In genomic region chr9:110389148-110389783, GRCh38 we compare ENCODE assay signal across 2 cellular contexts.
TF ChIP-seq lines count a peak whose summit lies in the region.

No MANE protein-coding gene starts in this region.

TF ChIP-seq in liver, 16 proteins besides CTCF, POLR2A, EP300 and RAD21 (continued from another document):
- no peak for TF ChIP-seq ZBTB33 (IDR thresholded peaks at IDR 0.05)
- TF ChIP-seq EGR1 (IDR thresholded peaks at IDR 0.05; ENCODE audit: low read depth in 2 of 2) = no peak
- peak; percentile 17 for TF ChIP-seq MAX (IDR thresholded peaks at IDR 0.05)
- TF ChIP-seq HNF4G (IDR thresholded peaks at IDR 0.05) = no peak
- peak; percentile 56 for TF ChIP-seq YY1 (IDR thresholded peaks at IDR 0.05)
- peak; percentile 11 to 42 for TF ChIP-seq RXRA (IDR thresholded peaks at IDR 0.05)
- TF ChIP-seq NR2F2 (IDR thresholded peaks at IDR 0.05) = no peak

TF ChIP-seq in HepG2, 621 proteins besides CTCF, POLR2A, EP300 and RAD21 (continued from another document):
- no peak for TF ChIP-seq ZNF558 (CRISPR knock-in tag; IDR thresholded peaks at IDR 0.05; ENCODE audit: borderline replicate concordance)
- TF ChIP-seq ADNP (CRISPR knock-in tag; IDR thresholded peaks at IDR 0.05) = no peak
- no peak for TF ChIP-seq CC2D1A (CRISPR knock-in tag; IDR thresholded peaks at IDR 0.05)
- TF ChIP-seq, protein P1, sequence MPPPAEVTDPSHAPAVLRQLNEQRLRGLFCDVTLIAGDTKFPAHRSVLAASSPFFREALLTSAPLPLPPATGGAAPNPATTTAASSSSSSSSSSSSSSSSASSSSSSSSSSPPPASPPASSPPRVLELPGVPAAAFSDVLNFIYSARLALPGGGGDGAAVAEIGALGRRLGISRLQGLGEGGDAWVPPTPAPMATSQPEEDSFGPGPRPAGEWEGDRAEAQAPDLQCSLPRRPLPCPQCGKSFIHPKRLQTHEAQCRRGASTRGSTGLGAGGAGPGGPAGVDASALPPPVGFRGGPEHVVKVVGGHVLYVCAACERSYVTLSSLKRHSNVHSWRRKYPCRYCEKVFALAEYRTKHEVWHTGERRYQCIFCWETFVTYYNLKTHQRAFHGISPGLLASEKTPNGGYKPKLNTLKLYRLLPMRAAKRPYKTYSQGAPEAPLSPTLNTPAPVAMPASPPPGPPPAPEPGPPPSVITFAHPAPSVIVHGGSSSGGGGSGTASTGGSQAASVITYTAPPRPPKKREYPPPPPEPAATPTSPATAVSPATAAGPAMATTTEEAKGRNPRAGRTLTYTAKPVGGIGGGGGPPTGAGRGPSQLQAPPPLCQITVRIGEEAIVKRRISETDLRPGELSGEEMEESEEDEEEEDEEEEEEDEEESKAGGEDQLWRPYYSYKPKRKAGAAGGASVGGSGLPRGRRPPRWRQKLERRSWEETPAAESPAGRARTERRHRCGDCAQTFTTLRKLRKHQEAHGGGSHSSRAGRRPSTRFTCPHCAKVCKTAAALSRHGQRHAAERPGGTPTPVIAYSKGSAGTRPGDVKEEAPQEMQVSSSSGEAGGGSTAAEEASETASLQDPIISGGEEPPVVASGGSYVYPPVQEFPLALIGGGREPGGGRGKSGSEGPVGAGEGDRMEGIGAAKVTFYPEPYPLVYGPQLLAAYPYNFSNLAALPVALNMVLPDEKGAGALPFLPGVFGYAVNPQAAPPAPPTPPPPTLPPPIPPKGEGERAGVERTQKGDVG (CRISPR knock-in tag; IDR thresholded peaks at IDR 0.05; ENCODE audit: borderline replicate concordance) = no peak
- TF ChIP-seq ZNF446 (CRISPR knock-in tag; IDR thresholded peaks at IDR 0.05) = no peak
- TF ChIP-seq, protein P2, sequence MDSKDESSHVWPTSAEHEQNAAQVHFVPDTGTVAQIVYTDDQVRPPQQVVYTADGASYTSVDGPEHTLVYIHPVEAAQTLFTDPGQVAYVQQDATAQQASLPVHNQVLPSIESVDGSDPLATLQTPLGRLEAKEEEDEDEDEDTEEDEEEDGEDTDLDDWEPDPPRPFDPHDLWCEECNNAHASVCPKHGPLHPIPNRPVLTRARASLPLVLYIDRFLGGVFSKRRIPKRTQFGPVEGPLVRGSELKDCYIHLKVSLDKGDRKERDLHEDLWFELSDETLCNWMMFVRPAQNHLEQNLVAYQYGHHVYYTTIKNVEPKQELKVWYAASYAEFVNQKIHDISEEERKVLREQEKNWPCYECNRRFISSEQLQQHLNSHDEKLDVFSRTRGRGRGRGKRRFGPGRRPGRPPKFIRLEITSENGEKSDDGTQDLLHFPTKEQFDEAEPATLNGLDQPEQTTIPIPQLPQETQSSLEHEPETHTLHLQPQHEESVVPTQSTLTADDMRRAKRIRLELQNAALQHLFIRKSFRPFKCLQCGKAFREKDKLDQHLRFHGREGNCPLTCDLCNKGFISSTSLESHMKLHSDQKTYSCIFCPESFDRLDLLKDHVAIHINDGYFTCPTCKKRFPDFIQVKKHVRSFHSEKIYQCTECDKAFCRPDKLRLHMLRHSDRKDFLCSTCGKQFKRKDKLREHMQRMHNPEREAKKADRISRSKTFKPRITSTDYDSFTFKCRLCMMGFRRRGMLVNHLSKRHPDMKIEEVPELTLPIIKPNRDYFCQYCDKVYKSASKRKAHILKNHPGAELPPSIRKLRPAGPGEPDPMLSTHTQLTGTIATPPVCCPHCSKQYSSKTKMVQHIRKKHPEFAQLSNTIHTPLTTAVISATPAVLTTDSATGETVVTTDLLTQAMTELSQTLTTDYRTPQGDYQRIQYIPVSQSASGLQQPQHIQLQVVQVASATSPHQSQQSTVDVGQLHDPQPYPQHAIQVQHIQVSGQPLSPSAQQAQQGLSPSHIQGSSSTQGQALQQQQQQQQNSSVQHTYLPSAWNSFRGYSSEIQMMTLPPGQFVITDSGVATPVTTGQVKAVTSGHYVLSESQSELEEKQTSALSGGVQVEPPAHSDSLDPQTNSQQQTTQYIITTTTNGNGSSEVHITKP (CRISPR knock-in tag; IDR thresholded peaks at IDR 0.05; ENCODE audit: low read depth) = no peak
- TF ChIP-seq RARG (CRISPR knock-in tag; IDR thresholded peaks at IDR 0.05; ENCODE audit: low read depth) = no peak
